8 cellular contexts compared by ENCODE assay signal in the genomic region with DNA sequence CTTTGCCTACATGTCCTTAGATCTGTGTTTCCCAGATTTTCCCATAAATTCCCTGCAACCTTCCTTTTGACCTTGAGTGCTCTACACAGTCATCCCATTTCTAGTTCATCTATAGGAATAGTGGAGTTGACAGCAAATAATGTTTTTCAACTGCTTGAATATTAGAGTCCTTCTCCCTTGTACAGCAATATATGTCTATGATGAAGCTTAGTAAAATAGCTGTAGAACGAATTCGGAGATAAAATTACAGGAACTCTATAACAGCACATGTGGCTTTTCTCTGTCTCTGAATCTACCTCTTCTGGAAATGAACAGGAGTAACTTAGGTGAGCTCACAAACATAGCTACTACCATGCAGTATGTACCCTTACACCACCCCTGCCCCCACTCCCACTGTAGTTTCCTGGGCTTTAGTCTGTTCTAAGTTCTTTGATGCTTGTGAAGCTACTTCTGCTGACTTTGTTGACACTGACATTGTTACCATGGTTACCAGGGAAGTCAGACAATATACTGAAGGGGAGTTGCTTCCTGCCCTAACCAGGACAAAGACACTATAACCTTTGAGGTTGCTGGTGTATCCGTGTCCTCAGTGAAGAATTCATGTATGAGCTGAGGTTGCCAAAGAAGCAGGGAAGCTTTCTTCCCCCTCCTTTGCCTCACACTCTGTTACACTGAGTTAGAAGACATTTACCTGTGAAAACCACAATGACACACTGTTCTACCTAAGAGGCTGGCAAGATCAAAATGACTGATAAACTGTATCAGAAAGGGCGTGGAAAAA. TPM values are rescaled to one million over a fixed set of nuclear protein-coding genes. Genes with fewer than 3 reads are reported as not detected.
DNase-seq lines count a peak whose midpoint lies in the region; ATAC-seq and TF ChIP-seq lines count a peak whose summit lies in the region.

No MANE protein-coding gene starts in this region.

- no peak for TF ChIP-seq POLR2A in lower leg skin (IDR thresholded peaks at IDR 0.05)

- no peaks in the 10 kb centered on the region for H3K36me3 ChIP-seq in CD4-positive, alpha-beta memory T cell (ENCODE audit: insufficient read depth, low read length)

- CTCF ChIA-PET in CD4-positive, alpha-beta memory T cell (lab: Charles Lee; ENCODE audit: partially characterized antibody), result interaction anchor here (0.8 to 2.2 kb wide), 11 partner anchors 9 to 185 kb away, joined by 3 to 13 read pairs (median 4); a partner anchor contains a TSS

- peak overlapping the region; percentile 57 to 93 (median 74) for H3K4me3 Mint-ChIP-seq in CD4-positive, alpha-beta memory T cell

- peaks cover 33% of the 10 kb centered on the region for H3K4me1 ChIP-seq in CD4-positive, alpha-beta memory T cell (ENCODE audit: insufficient read depth, low read length)

- H3K9me3 Mint-ChIP-seq in CD4-positive, alpha-beta memory T cell, result peaks cover 0 to 11% (median 2%) of the 10 kb centered on the region in 8 donors

- H3K27ac Mint-ChIP-seq in CD4-positive, alpha-beta memory T cell, result peak overlapping the region; percentile 88 to 100 (median 99)

- no peaks in the 10 kb centered on the region for H3K27me3 ChIP-seq in CD4-positive, alpha-beta memory T cell (ENCODE audit: insufficient read depth, low read length)

- peaks cover 32 to 46% (median 37%) of the 10 kb centered on the region in 4 donors for H3K4me1 Mint-ChIP-seq in CD4-positive, alpha-beta memory T cell

- H3K9me3 ChIP-seq in CD4-positive, alpha-beta memory T cell (ENCODE audit: control insufficient read depth in 1 of 2, low read length in 2 of 2), result no peaks in the 10 kb centered on the region

- H3K4me3 ChIP-seq in CD4-positive, alpha-beta memory T cell (ENCODE audit: low read length in 2 of 2), result peak overlapping the region in 1 of 2 donors; percentile 14
- no peak overlapping the region for H3K4me3 ChIP-seq in lower leg skin (ENCODE audit: low read depth, poor library complexity, severe bottlenecking)

- WGBS in lower leg skin, 2 donors, result 57 to 59% methylated on average over 4 of the region's 4 CpGs

- H3K27me3 Mint-ChIP-seq in CD4-positive, alpha-beta memory T cell, result peaks cover 0 to 2% of the 10 kb centered on the region in 2 donors

- peak; percentile 90 to 98 (median 96) for DNase-seq in CD4-positive, alpha-beta memory T cell
- DNase-seq in NCI-H2029 treated with DMSO at 0.1 percent for 48 hours (lab: John Stamatoyannopoulos, UW) (peak; percentile 14), activated T-helper 1 cell treated with Interleukin-2 at 50 U/mL for 16 hours (ENCODE audit: low read depth) (peak; percentile 57), kidney tubule cell (ENCODE audit: low spot score) (peak; percentile 45), cerebellar nuclear complex (lab: John Stamatoyannopoulos, UW) (no peak), lower leg skin (ENCODE audit: low spot score in 2 of 2) (no peak)
- DNase-seq in stimulated activated naive CD8-positive, alpha-beta T cell treated with anti-CD3 and anti-CD28 coated beads, Interleukin-15, Interleukin-2, amounts not matched to agents 100 U/mL and 50 U/mL, for 24 hours, result peak; percentile 23

- H3K27ac ChIP-seq in CD4-positive, alpha-beta memory T cell (ENCODE audit: low read depth, low read length), result peak overlapping the region; percentile 72

- no peak for TF ChIP-seq CTCF in lower leg skin (IDR thresholded peaks at IDR 0.05)

- peak; percentile 91 for ATAC-seq in stimulated activated naive CD8-positive, alpha-beta T cell treated with anti-CD3 and anti-CD28 coated beads, Interleukin-15, Interleukin-2, amounts not matched to agents 100 U/mL and 50 U/mL, for 24 hours
- no peak for ATAC-seq in GM18498 (IDR thresholded peaks at IDR 0.05; ENCODE audit: unreplicated experiment)

- POLR2A ChIA-PET in CD4-positive, alpha-beta memory T cell (lab: Charles Lee; ENCODE audit: partially characterized antibody), result interaction anchor here (0.6 to 2.3 kb wide), 21 partner anchors 9 to 359 kb away, joined by 3 to 41 read pairs (median 3); a partner anchor contains a TSS

- peaks cover 0 to 1% of the 10 kb centered on the region in 2 donors for H3K36me3 Mint-ChIP-seq in CD4-positive, alpha-beta memory T cell

- intact Hi-C loops in CD4-positive, alpha-beta memory T cell (cut with micrococcal nuclease), result loop anchor here (1.0 kb wide), 4 partner anchors 23 to 122 kb away; a partner anchor contains a TSS
- intact Hi-C loops in lower leg skin (cut with DNase I; ENCODE audit: low total_unique reads), result no loop called here

RNA-seq across cellular contexts. Expression of a gene that starts 35.8 kb away (rescaled TPM):
- total RNA-seq in CD4-positive, alpha-beta memory T cell, result 10 to 100 TPM; 13.6 to 16.3 TPM
- polyA plus RNA-seq in CD4-positive, alpha-beta memory T cell, result 10 to 100 TPM; 20.2 to 22.0 TPM
- total RNA-seq in lower leg skin, result 1 to 10 TPM; 1.7 to 4.2 (median 3.4) TPM

Comparison
In these comparisons a context has a peak if more than half of its experiments do, and no peak if none do; other contexts are left out.
1. DNase-seq: peak in CD4-positive, alpha-beta memory T cell (5 of 5), NCI-H2029 treated with DMSO at 0.1 percent for 48 hours (single experiment), activated T-helper 1 cell treated with Interleukin-2 at 50 U/mL for 16 hours (single experiment), kidney tubule cell (single experiment) and stimulated activated naive CD8-positive, alpha-beta T cell treated with anti-CD3 and anti-CD28 coated beads, Interleukin-15, Interleukin-2, amounts not matched to agents 100 U/mL and 50 U/mL, for 24 hours (single experiment); none in cerebellar nuclear complex (0 of 2) and lower leg skin (0 of 2).